12 cellular contexts compared by ENCODE assay signal in genomic region chr1:214901718-214902117, GRCh38.
DNase-seq lines count a peak whose midpoint lies in the region; ATAC-seq and TF ChIP-seq lines count a peak whose summit lies in the region.
"Had no signal": no experiment of that assay in that cellular context is flagged by ENCODE, and none has a peak within 500 bp of the region (broad histone marks: within the 10 kb centered on the region; RNA-seq: fewer than 3 reads in every experiment).

No MANE protein-coding gene starts in this region.

- H3K9me3 ChIP-seq in RWPE2 (ENCODE audit: severe bottlenecking) (no peaks in the 10 kb centered on the region), neuronal stem cell (replicated peaks in 1 of 2; ENCODE audit: control insufficient read depth in 2 of 2, insufficient read depth in 1 of 2, low read depth in 1 of 2, low read length in 2 of 2) (no peaks in the 10 kb centered on the region)
- H3K9me3 ChIP-seq: right lobe of liver had no signal

- no peak overlapping the region for H3K14ac ChIP-seq in neuronal stem cell (ENCODE audit: low read length)

- H3K4me1 ChIP-seq in RWPE2 (ENCODE audit: insufficient read depth, poor library complexity, severe bottlenecking): peaks cover 23% of the 10 kb centered on the region
- no peaks in the 10 kb centered on the region for H3K4me1 ChIP-seq in neuronal stem cell (ENCODE audit: control insufficient read depth in 2 of 2, insufficient read depth in 1 of 2, low read depth in 1 of 2, low read length in 2 of 2)
- H3K4me1 ChIP-seq: right lobe of liver had no signal

- no peak overlapping the region for H2BK12ac ChIP-seq in neuronal stem cell (ENCODE audit: low read length)

- H3K4me2 ChIP-seq in neuronal stem cell (ENCODE audit: insufficient read depth, low read length, poor library complexity, severe bottlenecking): no peak overlapping the region

- no peaks in the 10 kb centered on the region for H3K79me1 ChIP-seq in neuronal stem cell (ENCODE audit: low read depth, low read length)

- no peak overlapping the region for H4K91ac ChIP-seq in neuronal stem cell (ENCODE audit: low read depth, low read length, poor library complexity)

- H3K27ac ChIP-seq in RWPE2 (ENCODE audit: poor library complexity, severe bottlenecking) (peak overlapping the region; percentile 90), epithelial cell of prostate (peak overlapping the region; percentile 89), neuronal stem cell (replicated peaks; ENCODE audit: low read length) (no peak overlapping the region)
- H3K27ac ChIP-seq: right lobe of liver had no signal

- H2AK5ac ChIP-seq in neuronal stem cell (ENCODE audit: low read depth, low read length): no peak overlapping the region

- TF ChIP-seq CTCF in RWPE2 (IDR thresholded peaks at IDR 0.05; ENCODE audit: poor library complexity, severe bottlenecking) (no peak), retinal pigment epithelial cell (conservative IDR thresholded peaks at IDR 0.05; ENCODE audit: low read depth, low read length) (no peak)

- H3K4ac ChIP-seq in neuronal stem cell (ENCODE audit: low read length): no peak overlapping the region

- H3K23ac ChIP-seq in neuronal stem cell (ENCODE audit: low read depth, low read length, poor library complexity): no peak overlapping the region

- H3K18ac ChIP-seq in neuronal stem cell (ENCODE audit: low read length): no peak overlapping the region

- no peak overlapping the region for H3K4me3 ChIP-seq in RWPE2 (ENCODE audit: severe bottlenecking)
- H3K4me3 ChIP-seq in retinal pigment epithelial cell (ENCODE audit: low read length): no peak overlapping the region
- H3K4me3 ChIP-seq in neuronal stem cell (ENCODE audit: low read length in 2 of 2): no peak overlapping the region
- H3K4me3 ChIP-seq: right lobe of liver had no signal

- no peak overlapping the region for H2AFZ ChIP-seq in neuronal stem cell (ENCODE audit: low read length)

- H2BK120ac ChIP-seq in neuronal stem cell (ENCODE audit: low read depth, low read length): no peak overlapping the region

- peak; percentile 83 for ATAC-seq in RWPE2 (ENCODE audit: low read depth)
- ATAC-seq: right lobe of liver, T-helper 17 cell had no signal

- no peak overlapping the region for H3K9ac ChIP-seq in neuronal stem cell (ENCODE audit: low read depth, low read length, poor library complexity)

- H3K36me3 ChIP-seq in RWPE2 (ENCODE audit: low read depth) (no peaks in the 10 kb centered on the region), neuronal stem cell (replicated peaks in 1 of 2; ENCODE audit: control insufficient read depth in 2 of 2, insufficient read depth in 2 of 2, low read length in 2 of 2) (no peaks in the 10 kb centered on the region)
- H3K36me3 ChIP-seq: right lobe of liver had no signal

- peak; percentile 34 for DNase-seq in GM04504 (ENCODE audit: low read depth)
- DNase-seq in RWPE2 (ENCODE audit: low spot score): no peak
- peak; percentile 10 for DNase-seq in epithelial cell of prostate (ENCODE audit: low read depth, low spot score)
- DNase-seq in retinal pigment epithelial cell (ENCODE audit: low read depth): peak; percentile 24
- DNase-seq in effector CD8-positive, alpha-beta T cell (lab: John Stamatoyannopoulos, UW): no peak
- DNase-seq in SIG-M5 treated with dmso at 0.1 percent for 504 hours (lab: John Stamatoyannopoulos, UW; ENCODE audit: unreplicated experiment): no peak
- no peak for DNase-seq in NCI-H146 treated with DMSO at 0.1 percent for 48 hours (lab: John Stamatoyannopoulos, UW; ENCODE audit: unreplicated experiment)
- no peak for DNase-seq in neuronal stem cell (ENCODE audit: low spot score)
- DNase-seq: activated naive CD4-positive, alpha-beta T cell; islet precursor cell; right lobe of liver; T-helper 17 cell had no signal

- H3K27me3 ChIP-seq in RWPE2 (ENCODE audit: insufficient read depth, poor library complexity, severe bottlenecking) (no peaks in the 10 kb centered on the region), neuronal stem cell (ENCODE audit: control insufficient read depth in 3 of 3, insufficient read depth in 3 of 3, low read depth in 1 of 3, low read length in 3 of 3) (no peaks in the 10 kb centered on the region)
- H3K27me3 ChIP-seq: right lobe of liver had no signal

- WGBS in neuronal stem cell (ENCODE audit: extremely low coverage in 2 of 2, insufficient read length in 2 of 2, insufficient replicate concordance in 1 of 2), 2 donors: no CpG with 5 or more reads among the region's 2 CpGs

- H2BK15ac ChIP-seq in neuronal stem cell (ENCODE audit: low read length): no peak overlapping the region

- no peak overlapping the region for H2BK5ac ChIP-seq in neuronal stem cell (ENCODE audit: low read length)

- H4K8ac ChIP-seq in neuronal stem cell (ENCODE audit: low read depth, low read length): no peak overlapping the region

Comparison
In these comparisons a context has a peak if more than half of its experiments do, and no peak if none do; other contexts are left out.
1. DNase-seq: peak in GM04504 (single experiment), epithelial cell of prostate (single experiment) and retinal pigment epithelial cell (single experiment); none in RWPE2 (single experiment), effector CD8-positive, alpha-beta T cell (single experiment), SIG-M5 treated with dmso at 0.1 percent for 504 hours (single experiment), NCI-H146 treated with DMSO at 0.1 percent for 48 hours (single experiment) and neuronal stem cell (single experiment).